In the genomic region with DNA sequence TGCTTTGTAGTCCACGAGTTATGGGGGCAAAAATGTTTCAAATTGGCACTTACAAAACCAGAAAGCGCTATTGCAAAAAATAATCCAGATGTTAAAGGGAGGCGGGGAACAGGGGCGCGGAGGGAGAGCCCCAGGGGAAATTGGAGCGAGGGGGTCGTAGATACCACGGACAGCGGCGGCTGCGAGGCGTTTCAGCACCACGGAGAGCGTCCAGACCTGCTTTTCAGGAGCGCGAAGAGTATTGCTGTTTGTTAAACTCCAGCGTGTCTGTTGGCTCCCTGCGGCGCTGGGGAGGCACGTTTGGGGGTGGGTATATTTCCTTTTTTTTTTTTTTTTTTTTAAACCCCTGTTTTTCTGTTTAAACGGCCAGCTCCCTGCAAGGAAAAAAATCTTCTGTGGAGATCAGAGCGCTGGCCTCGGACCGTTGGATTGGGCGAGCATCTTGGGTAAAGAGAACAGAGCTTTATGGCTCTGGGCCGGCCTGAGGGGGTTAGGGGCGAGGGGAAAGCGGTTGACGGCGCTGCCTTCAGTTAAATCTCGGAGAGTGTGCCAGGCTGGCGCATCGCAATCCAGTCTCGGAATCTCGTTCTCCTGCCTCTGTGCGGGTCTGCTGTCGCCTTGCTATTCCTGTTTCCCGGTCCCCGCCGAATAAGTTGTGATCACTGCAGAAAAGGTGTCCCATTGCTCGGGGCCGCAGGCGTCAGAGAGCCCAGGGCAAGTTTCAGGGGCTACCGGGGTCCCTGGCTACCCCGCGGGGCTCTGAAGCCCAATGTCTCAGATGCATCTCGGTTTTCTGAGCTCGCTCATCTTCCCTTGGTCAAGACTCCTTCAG, we compare ENCODE assay signal across 1 cellular context.
A peak's percentile ranks its signal among the peaks of the same experiment; 100 is the strongest.
TF ChIP-seq lines count a peak whose summit lies in the region.

A gene (minus strand): TSS at position 288 of the 832 bp plus-strand sequence. CDS start 302 bp downstream, outside the sequence.

TF ChIP-seq in K562, 482 proteins besides CTCF, POLR2A, EP300 and RAD21 (continued from another document and continues in another):
- TF ChIP-seq, protein P1, sequence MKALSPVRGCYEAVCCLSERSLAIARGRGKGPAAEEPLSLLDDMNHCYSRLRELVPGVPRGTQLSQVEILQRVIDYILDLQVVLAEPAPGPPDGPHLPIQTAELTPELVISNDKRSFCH (CRISPR knock-in tag; IDR thresholded peaks at IDR 0.05), result no peak
- TF ChIP-seq, protein P1 (tag; IDR thresholded peaks at IDR 0.05), result no peak
- no peak for TF ChIP-seq ARID2 (IDR thresholded peaks at IDR 0.05)
- TF ChIP-seq, protein P2, sequence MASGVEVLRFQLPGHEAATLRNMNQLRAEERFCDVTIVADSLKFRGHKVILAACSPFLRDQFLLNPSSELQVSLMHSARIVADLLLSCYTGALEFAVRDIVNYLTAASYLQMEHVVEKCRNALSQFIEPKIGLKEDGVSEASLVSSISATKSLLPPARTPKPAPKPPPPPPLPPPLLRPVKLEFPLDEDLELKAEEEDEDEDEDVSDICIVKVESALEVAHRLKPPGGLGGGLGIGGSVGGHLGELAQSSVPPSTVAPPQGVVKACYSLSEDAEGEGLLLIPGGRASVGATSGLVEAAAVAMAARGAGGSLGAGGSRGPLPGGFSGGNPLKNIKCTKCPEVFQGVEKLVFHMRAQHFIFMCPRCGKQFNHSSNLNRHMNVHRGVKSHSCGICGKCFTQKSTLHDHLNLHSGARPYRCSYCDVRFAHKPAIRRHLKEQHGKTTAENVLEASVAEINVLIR (CRISPR knock-in tag; IDR thresholded peaks at IDR 0.05), result no peak
- peak; percentile 59 to 92; a peak in 1 of 4 replicates for TF ChIP-seq SIN3A (IDR thresholded peaks at IDR 0.05; ENCODE audit: borderline replicate concordance in 2 of 2, control insufficient read depth in 1 of 2, low read depth in 2 of 2, low read length in 2 of 2)
- TF ChIP-seq, protein P3, sequence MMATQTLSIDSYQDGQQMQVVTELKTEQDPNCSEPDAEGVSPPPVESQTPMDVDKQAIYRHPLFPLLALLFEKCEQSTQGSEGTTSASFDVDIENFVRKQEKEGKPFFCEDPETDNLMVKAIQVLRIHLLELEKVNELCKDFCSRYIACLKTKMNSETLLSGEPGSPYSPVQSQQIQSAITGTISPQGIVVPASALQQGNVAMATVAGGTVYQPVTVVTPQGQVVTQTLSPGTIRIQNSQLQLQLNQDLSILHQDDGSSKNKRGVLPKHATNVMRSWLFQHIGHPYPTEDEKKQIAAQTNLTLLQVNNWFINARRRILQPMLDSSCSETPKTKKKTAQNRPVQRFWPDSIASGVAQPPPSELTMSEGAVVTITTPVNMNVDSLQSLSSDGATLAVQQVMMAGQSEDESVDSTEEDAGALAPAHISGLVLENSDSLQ (IDR thresholded peaks at IDR 0.05), result no peak
- TF ChIP-seq MEF2A (IDR thresholded peaks at IDR 0.05; ENCODE audit: control insufficient read depth, low read depth, low read length), result no peak
- TF ChIP-seq ZNF583 (CRISPR knock-in tag; IDR thresholded peaks at IDR 0.05), result no peak
- peak; percentile 83 for TF ChIP-seq GABPB1 (CRISPR knock-in tag; IDR thresholded peaks at IDR 0.05)
- TF ChIP-seq ZNF589 (CRISPR knock-in tag; IDR thresholded peaks at IDR 0.05; ENCODE audit: low read depth), result 0 out of 2 replicates have a peak, but pooled peaks have one; percentile 33
- TF ChIP-seq, protein P4, sequence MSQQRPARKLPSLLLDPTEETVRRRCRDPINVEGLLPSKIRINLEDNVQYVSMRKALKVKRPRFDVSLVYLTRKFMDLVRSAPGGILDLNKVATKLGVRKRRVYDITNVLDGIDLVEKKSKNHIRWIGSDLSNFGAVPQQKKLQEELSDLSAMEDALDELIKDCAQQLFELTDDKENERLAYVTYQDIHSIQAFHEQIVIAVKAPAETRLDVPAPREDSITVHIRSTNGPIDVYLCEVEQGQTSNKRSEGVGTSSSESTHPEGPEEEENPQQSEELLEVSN (IDR thresholded peaks at IDR 0.05; ENCODE audit: borderline replicate concordance in 1 of 2, extremely low read depth in 1 of 2, insufficient read depth in 1 of 2, insufficient read length in 1 of 2, low read depth in 1 of 2, low read length in 1 of 2, poor library complexity in 1 of 2, severe bottlenecking in 1 of 2), result no peak
- TF ChIP-seq RB1 (IDR thresholded peaks at IDR 0.05; ENCODE audit: low read depth), result 0 out of 2 replicates have a peak, but pooled peaks have one; percentile 37
- TF ChIP-seq, protein P5, sequence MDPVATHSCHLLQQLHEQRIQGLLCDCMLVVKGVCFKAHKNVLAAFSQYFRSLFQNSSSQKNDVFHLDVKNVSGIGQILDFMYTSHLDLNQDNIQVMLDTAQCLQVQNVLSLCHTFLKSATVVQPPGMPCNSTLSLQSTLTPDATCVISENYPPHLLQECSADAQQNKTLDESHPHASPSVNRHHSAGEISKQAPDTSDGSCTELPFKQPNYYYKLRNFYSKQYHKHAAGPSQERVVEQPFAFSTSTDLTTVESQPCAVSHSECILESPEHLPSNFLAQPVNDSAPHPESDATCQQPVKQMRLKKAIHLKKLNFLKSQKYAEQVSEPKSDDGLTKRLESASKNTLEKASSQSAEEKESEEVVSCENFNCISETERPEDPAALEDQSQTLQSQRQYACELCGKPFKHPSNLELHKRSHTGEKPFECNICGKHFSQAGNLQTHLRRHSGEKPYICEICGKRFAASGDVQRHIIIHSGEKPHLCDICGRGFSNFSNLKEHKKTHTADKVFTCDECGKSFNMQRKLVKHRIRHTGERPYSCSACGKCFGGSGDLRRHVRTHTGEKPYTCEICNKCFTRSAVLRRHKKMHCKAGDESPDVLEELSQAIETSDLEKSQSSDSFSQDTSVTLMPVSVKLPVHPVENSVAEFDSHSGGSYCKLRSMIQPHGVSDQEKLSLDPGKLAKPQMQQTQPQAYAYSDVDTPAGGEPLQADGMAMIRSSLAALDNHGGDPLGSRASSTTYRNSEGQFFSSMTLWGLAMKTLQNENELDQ (CRISPR knock-in tag; IDR thresholded peaks at IDR 0.05; ENCODE audit: borderline replicate concordance), result no peak
- no peak for TF ChIP-seq BACH1 (tag; IDR thresholded peaks at IDR 0.05)
- TF ChIP-seq HDAC6 (IDR thresholded peaks at IDR 0.05; ENCODE audit: low read depth, low read length), result no peak
- TF ChIP-seq CBX3 (IDR thresholded peaks at IDR 0.05; ENCODE audit: borderline replicate concordance in 1 of 2, low read length in 2 of 2), result peak; percentile 57 to 65; a peak in 2 of 3 replicates
- no peak for TF ChIP-seq BDP1 (IDR thresholded peaks at IDR 0.05; ENCODE audit: insufficient read depth, insufficient read length)
- peak; percentile 98 for TF ChIP-seq FOXP1 (CRISPR knock-in tag; IDR thresholded peaks at IDR 0.05)
- no peak for TF ChIP-seq RAD51 (IDR thresholded peaks at IDR 0.05; ENCODE audit: borderline replicate concordance, low read depth)
- TF ChIP-seq GATAD2B (IDR thresholded peaks at IDR 0.05; ENCODE audit: borderline replicate concordance), result no peak
- TF ChIP-seq TEAD1 (CRISPR knock-in tag; IDR thresholded peaks at IDR 0.05), result peak in 1 of 2 experiments; percentile 88; a peak in 1 of 4 replicates
- 0 out of 2 replicates have a peak, but pooled peaks have one; percentile 20 for TF ChIP-seq GATA2 (CRISPR knock-in tag; IDR thresholded peaks at IDR 0.05)
- no peak for TF ChIP-seq SP2 (IDR thresholded peaks at IDR 0.05; ENCODE audit: extremely low read depth, low read depth, low read length, poor library complexity, severe bottlenecking)
- TF ChIP-seq NFYB (IDR thresholded peaks at IDR 0.05; ENCODE audit: extremely low read depth, insufficient read length), result no peak
- TF ChIP-seq, protein P6, sequence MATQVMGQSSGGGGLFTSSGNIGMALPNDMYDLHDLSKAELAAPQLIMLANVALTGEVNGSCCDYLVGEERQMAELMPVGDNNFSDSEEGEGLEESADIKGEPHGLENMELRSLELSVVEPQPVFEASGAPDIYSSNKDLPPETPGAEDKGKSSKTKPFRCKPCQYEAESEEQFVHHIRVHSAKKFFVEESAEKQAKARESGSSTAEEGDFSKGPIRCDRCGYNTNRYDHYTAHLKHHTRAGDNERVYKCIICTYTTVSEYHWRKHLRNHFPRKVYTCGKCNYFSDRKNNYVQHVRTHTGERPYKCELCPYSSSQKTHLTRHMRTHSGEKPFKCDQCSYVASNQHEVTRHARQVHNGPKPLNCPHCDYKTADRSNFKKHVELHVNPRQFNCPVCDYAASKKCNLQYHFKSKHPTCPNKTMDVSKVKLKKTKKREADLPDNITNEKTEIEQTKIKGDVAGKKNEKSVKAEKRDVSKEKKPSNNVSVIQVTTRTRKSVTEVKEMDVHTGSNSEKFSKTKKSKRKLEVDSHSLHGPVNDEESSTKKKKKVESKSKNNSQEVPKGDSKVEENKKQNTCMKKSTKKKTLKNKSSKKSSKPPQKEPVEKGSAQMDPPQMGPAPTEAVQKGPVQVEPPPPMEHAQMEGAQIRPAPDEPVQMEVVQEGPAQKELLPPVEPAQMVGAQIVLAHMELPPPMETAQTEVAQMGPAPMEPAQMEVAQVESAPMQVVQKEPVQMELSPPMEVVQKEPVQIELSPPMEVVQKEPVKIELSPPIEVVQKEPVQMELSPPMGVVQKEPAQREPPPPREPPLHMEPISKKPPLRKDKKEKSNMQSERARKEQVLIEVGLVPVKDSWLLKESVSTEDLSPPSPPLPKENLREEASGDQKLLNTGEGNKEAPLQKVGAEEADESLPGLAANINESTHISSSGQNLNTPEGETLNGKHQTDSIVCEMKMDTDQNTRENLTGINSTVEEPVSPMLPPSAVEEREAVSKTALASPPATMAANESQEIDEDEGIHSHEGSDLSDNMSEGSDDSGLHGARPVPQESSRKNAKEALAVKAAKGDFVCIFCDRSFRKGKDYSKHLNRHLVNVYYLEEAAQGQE (CRISPR knock-in tag; IDR thresholded peaks at IDR 0.05; ENCODE audit: low read depth), result peak; percentile 98
- TF ChIP-seq SRSF7 (optimal IDR thresholded peaks at IDR 0.05; ENCODE audit: low read depth, low read length), result no peak
- TF ChIP-seq FOSL1 (tag; conservative IDR thresholded peaks at IDR 0.05), result no peak
- TF ChIP-seq CBX5 (IDR thresholded peaks at IDR 0.05; ENCODE audit: borderline replicate concordance, low read depth), result no peak
- TF ChIP-seq, protein P7, sequence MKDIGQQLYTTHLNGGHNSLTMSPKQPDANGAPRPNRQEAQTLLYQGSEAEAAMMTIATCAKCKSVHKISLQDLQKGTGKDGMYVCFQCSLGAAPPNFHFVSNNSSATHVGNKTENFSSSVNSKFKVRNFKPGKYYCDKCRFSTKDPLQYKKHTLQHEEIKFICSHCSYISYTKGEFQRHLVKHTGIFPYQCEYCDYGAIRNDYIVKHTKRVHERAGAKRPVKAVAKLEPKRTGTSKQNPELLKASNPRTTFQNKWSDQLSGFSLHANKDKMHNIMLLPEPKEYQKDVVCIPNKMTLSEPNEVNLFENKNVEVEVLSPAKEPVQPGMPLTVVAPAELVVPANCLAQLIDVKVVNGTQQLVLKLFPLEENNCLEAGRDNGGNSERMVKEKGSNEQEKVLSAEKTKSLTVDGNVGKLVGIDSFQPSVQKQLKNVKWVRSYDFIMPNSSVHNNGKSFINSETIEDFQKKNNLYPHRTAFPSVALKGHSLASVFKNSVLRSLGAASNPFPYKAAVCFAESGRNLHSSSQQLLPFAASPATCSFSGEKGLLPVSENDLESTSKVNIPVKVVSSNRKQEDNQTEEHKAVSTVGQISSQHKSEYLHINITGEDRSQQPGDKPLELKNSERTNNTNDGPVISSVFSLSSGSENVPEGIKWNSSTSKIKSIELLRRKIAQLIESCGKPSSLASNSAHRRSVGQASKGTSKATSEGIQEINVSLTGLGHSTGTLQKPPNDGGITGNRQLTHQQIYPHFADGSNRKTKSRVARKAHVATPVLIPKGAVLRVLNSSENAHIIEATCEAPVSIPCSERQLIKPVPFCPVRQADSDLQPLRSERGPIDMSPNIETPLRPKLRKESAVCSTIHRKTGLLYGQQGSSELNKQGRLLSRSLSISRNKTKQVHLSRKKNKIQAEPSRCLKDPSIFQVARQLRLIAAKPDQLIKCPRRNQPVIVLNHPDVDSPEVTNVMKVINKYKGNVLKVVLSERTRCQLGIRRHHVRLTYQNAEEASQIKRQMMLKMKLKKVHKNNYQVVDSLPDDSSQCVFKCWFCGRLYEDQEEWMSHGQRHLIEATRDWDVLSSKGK (CRISPR knock-in tag; IDR thresholded peaks at IDR 0.05), result no peak
- TF ChIP-seq RBM39 (optimal IDR thresholded peaks at IDR 0.05; ENCODE audit: low read depth, low read length), result no peak
- no peak for TF ChIP-seq RUNX1 (IDR thresholded peaks at IDR 0.05; ENCODE audit: low read depth)
- TF ChIP-seq POLR2B (IDR thresholded peaks at IDR 0.05; ENCODE audit: low read depth, partially characterized antibody), result no peak
- no peak for TF ChIP-seq GATAD2A (IDR thresholded peaks at IDR 0.05)
- no peak for TF ChIP-seq TAL1 (IDR thresholded peaks at IDR 0.05)
- TF ChIP-seq XRCC4 (IDR thresholded peaks at IDR 0.05; ENCODE audit: extremely low read depth, insufficient read depth, insufficient read length), result no peak
- TF ChIP-seq, protein P8, sequence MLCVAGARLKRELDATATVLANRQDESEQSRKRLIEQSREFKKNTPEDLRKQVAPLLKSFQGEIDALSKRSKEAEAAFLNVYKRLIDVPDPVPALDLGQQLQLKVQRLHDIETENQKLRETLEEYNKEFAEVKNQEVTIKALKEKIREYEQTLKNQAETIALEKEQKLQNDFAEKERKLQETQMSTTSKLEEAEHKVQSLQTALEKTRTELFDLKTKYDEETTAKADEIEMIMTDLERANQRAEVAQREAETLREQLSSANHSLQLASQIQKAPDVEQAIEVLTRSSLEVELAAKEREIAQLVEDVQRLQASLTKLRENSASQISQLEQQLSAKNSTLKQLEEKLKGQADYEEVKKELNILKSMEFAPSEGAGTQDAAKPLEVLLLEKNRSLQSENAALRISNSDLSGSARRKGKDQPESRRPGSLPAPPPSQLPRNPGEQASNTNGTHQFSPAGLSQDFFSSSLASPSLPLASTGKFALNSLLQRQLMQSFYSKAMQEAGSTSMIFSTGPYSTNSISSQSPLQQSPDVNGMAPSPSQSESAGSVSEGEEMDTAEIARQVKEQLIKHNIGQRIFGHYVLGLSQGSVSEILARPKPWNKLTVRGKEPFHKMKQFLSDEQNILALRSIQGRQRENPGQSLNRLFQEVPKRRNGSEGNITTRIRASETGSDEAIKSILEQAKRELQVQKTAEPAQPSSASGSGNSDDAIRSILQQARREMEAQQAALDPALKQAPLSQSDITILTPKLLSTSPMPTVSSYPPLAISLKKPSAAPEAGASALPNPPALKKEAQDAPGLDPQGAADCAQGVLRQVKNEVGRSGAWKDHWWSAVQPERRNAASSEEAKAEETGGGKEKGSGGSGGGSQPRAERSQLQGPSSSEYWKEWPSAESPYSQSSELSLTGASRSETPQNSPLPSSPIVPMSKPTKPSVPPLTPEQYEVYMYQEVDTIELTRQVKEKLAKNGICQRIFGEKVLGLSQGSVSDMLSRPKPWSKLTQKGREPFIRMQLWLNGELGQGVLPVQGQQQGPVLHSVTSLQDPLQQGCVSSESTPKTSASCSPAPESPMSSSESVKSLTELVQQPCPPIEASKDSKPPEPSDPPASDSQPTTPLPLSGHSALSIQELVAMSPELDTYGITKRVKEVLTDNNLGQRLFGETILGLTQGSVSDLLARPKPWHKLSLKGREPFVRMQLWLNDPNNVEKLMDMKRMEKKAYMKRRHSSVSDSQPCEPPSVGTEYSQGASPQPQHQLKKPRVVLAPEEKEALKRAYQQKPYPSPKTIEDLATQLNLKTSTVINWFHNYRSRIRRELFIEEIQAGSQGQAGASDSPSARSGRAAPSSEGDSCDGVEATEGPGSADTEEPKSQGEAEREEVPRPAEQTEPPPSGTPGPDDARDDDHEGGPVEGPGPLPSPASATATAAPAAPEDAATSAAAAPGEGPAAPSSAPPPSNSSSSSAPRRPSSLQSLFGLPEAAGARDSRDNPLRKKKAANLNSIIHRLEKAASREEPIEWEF (CRISPR knock-in tag; IDR thresholded peaks at IDR 0.05), result no peak
- TF ChIP-seq, protein P9, sequence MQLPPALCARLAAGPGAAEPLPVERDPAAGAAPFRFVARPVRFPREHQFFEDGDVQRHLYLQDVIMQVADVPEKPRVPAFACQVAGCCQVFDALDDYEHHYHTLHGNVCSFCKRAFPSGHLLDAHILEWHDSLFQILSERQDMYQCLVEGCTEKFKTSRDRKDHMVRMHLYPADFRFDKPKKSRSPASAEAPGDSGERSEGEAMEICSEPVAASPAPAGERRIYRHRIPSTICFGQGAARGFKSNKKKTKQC (CRISPR knock-in tag; IDR thresholded peaks at IDR 0.05), result peak; percentile 99
